Comparison of ENCODE assay signal across 26 cellular contexts in the genomic region with DNA sequence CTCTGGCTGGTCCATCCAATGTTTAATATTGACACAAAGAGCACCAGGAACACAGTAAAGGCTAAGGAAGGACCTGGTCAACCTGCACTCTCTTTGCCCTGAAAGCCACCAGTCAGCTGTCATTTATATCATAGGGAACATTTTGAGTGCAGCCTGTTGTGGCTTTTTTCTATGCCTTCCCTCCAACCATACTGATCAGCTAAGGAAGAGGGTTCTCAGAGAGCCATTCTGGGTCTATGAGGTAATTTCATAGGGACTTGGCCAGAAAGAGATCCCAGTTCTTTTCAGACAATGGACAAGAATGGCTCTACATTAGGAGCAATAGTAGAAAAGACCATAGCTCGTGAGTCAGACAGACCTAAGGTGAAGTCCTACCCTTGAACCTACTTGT.
"Had no signal": no experiment of that assay in that cellular context is flagged by ENCODE, and none has a peak within 500 bp of the region (broad histone marks: within the 10 kb centered on the region; RNA-seq: fewer than 3 reads in every experiment).

No MANE protein-coding gene starts in this region.

- DNase-seq: activated CD4-positive, alpha-beta memory T cell treated with anti-CD3 and anti-CD28 coated beads, Interleukin-2, amount 10 ng/mL, durations not matched to agents 7 days and 5 days; activated CD4-positive, alpha-beta T cell treated with anti-CD3 and anti-CD28 coated beads, Interleukin-2, amount 10 ng/mL, durations not matched to agents 7 days and 5 days; activated CD4-positive, CD25-positive, alpha-beta regulatory T cell; activated gamma-delta T cell; activated naive CD4-positive, alpha-beta T cell treated with anti-CD3 and anti-CD28 coated beads for 36 hours; activated T-cell treated with anti-CD3 and anti-CD28 coated beads for 4 hours; activated T-cell treated with anti-CD3 and anti-CD28 coated beads, Interleukin-2, amount 50 U/mL, for 48 hours; amygdala; brain microvascular endothelial cell; MG63; MV-4-11; NCI-H1105 treated with DMSO at 0.1 percent for 48 hours; NCI-H146; NCI-H187 treated with DMSO at 0.1 percent for 48 hours; NCI-H2081 treated with DMSO at 0.1 percent for 48 hours; NCI-H524 treated with DMSO at 0.1 percent for 48 hours; NCI-H82; RPMI8226; T-cell; T-helper 2 cell; T1000 had no signal

- H3K27ac ChIP-seq: brain microvascular endothelial cell, cardiac muscle cell, SK-N-MC, VCaP had no signal

- H3K9me3 Mint-ChIP-seq: activated CD4-positive, alpha-beta memory T cell treated with anti-CD3 and anti-CD28 coated beads, Interleukin-2, amount 10 ng/mL, durations not matched to agents 7 days and 5 days; activated naive CD4-positive, alpha-beta T cell treated with anti-CD3 and anti-CD28 coated beads for 36 hours; activated T-helper 17 cell treated with anti-CD3 and anti-CD28 coated beads, Interleukin-2, amount 50 U/mL, for 72 hours; T-cell had no signal

- H3K27me3 ChIP-seq: brain microvascular endothelial cell, cardiac muscle cell, MG63 had no signal

- H3K9me3 ChIP-seq: MG63 had no signal

- H3K4me3 ChIP-seq: cardiac muscle cell, MG63, SK-N-MC had no signal

- H3K4me1 Mint-ChIP-seq: activated CD4-positive, alpha-beta memory T cell treated with anti-CD3 and anti-CD28 coated beads, Interleukin-2, amount 10 ng/mL, durations not matched to agents 7 days and 5 days; activated CD4-positive, alpha-beta T cell treated with anti-CD3 and anti-CD28 coated beads, Interleukin-2, amount 10 ng/mL, durations not matched to agents 7 days and 5 days; activated T-helper 17 cell treated with anti-CD3 and anti-CD28 coated beads, Interleukin-2, amount 50 U/mL, for 72 hours; T-cell had no signal

- H3K4me3 Mint-ChIP-seq: activated CD4-positive, alpha-beta memory T cell treated with anti-CD3 and anti-CD28 coated beads, Interleukin-2, amount 10 ng/mL, durations not matched to agents 7 days and 5 days; activated CD4-positive, alpha-beta T cell treated with anti-CD3 and anti-CD28 coated beads, Interleukin-2, amount 10 ng/mL, durations not matched to agents 7 days and 5 days; activated naive CD4-positive, alpha-beta T cell treated with anti-CD3 and anti-CD28 coated beads for 36 hours; activated naive CD8-positive, alpha-beta T cell; activated T-helper 17 cell treated with anti-CD3 and anti-CD28 coated beads, Interleukin-2, amount 50 U/mL, for 72 hours; T-cell had no signal

- H3K27ac Mint-ChIP-seq: activated CD4-positive, alpha-beta memory T cell treated with anti-CD3 and anti-CD28 coated beads, Interleukin-2, amount 10 ng/mL, durations not matched to agents 7 days and 5 days; activated CD4-positive, alpha-beta T cell treated with anti-CD3 and anti-CD28 coated beads, Interleukin-2, amount 10 ng/mL, durations not matched to agents 7 days and 5 days; activated naive CD4-positive, alpha-beta T cell treated with anti-CD3 and anti-CD28 coated beads for 36 hours; activated naive CD8-positive, alpha-beta T cell; activated T-helper 17 cell treated with anti-CD3 and anti-CD28 coated beads, Interleukin-2, amount 50 U/mL, for 72 hours; T-cell had no signal

- H3K36me3 ChIP-seq: brain microvascular endothelial cell, cardiac muscle cell, MG63 had no signal

- H3K36me3 Mint-ChIP-seq: activated naive CD8-positive, alpha-beta T cell; T-cell had no signal
